ENCODE assay signal across 18 cellular contexts in the genomic region with DNA sequence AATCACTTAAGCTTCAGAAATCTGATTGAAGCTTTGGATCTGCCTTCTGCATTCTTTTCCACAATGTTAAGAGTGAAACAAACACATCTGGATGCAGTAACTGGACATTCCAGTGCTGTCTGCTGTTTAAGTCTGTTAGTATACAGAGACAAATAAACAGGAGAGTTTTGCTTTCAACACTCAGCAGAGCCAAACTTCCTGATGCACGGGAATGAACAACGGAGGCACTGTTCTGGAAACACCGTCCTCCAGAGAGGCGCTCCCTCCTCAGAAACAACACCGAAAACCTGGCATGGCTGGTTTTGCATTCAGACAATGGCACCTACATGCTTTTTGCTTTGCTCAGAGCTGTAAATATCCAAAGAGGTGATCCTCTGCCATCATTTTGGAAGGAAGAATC. TPM values are rescaled to one million over a fixed set of nuclear protein-coding genes. Genes with fewer than 3 reads are reported as not detected.
DNase-seq lines count a peak whose midpoint lies in the region; ATAC-seq and TF ChIP-seq lines count a peak whose summit lies in the region.
"Had no signal": no experiment of that assay in that cellular context is flagged by ENCODE, and none has a peak within 500 bp of the region (broad histone marks: within the 10 kb centered on the region; RNA-seq: fewer than 3 reads in every experiment).

No MANE protein-coding gene starts in this region.

- TSS peak; percentile 20 for BruUV-seq in Calu3 (replicated peaks; lab: Mats Ljungman, UMichigan)

- peak; percentile 70 for DNase-seq in Calu3
- DNase-seq in body of pancreas: peak in 3 of 4 donors; percentile 45 to 47 (median 47)
- peak; percentile 55 for DNase-seq in sigmoid colon
- DNase-seq in NCI-H2107 treated with DMSO at 0.1 percent for 48 hours (lab: John Stamatoyannopoulos, UW; ENCODE audit: unreplicated experiment): no peak
- DNase-seq in NCI-H510A treated with DMSO at 0.1 percent for 48 hours (lab: John Stamatoyannopoulos, UW): no peak
- DNase-seq: activated CD4-positive, CD25-positive, alpha-beta regulatory T cell; activated effector memory CD4-positive, alpha-beta T cell treated with Interleukin-2 at 50 U/mL for 16 hours; GDM1; HFFc6; KG1; NCI-H2227 treated with DMSO at 0.1 percent for 48 hours had no signal

- TF ChIP-seq EP300 in gastroesophageal sphincter (IDR thresholded peaks at IDR 0.05) (no peak), sigmoid colon (IDR thresholded peaks at IDR 0.05) (no peak)

- CTCF ChIA-PET in Calu3 (lab: Charles Lee): interaction anchor here (0.7 to 1.0 kb wide), 2 partner anchors 17 to 40 kb away, joined by 3 read pairs; no protein-coding TSS in a partner anchor

- TF ChIP-seq CTCF in Calu3 (IDR thresholded peaks at IDR 0.05; ENCODE audit: unreplicated experiment): no peak
- no peak for TF ChIP-seq CTCF in body of pancreas (IDR thresholded peaks at IDR 0.05)
- TF ChIP-seq CTCF in gastroesophageal sphincter (IDR thresholded peaks at IDR 0.05): no peak
- TF ChIP-seq CTCF in sigmoid colon (IDR thresholded peaks at IDR 0.05): no peak

- peak overlapping the region; percentile 66 for H3K27ac Mint-ChIP-seq in Calu3 (ENCODE audit: unreplicated experiment)
- H3K27ac Mint-ChIP-seq: HFFc6; T-helper 1 cell treated with Interleukin-12 subunit alpha and Interleukin-12 subunit beta and Interleukin-4 antibody, amounts not matched to agents 30 μg/mL and 1 μg/mL, for 36 hours had no signal

- no peaks in the 10 kb centered on the region for H3K9me3 Mint-ChIP-seq in Calu3 (ENCODE audit: low read depth, unreplicated experiment)
- H3K9me3 Mint-ChIP-seq: HFFc6; T-helper 1 cell treated with Interleukin-12 subunit alpha and Interleukin-12 subunit beta and Interleukin-4 antibody, amounts not matched to agents 30 μg/mL and 1 μg/mL, for 36 hours had no signal

- H3K27ac ChIP-seq in body of pancreas: peak overlapping the region; percentile 50 to 73 (median 71)
- peak overlapping the region in 3 of 4 donors; percentile 5 to 43 (median 40) for H3K27ac ChIP-seq in gastroesophageal sphincter
- H3K27ac ChIP-seq in sigmoid colon: peak overlapping the region in 2 of 4 donors; percentile 20 to 40

- H3K4me1 ChIP-seq in body of pancreas (peaks cover 51% of the 10 kb centered on the region), gastroesophageal sphincter (peaks cover 2 to 68% (median 11%) of the 10 kb centered on the region in 3 donors), sigmoid colon (peaks cover 0 to 39% (median 32%) of the 10 kb centered on the region in 4 donors)

- H3K4me3 Mint-ChIP-seq in Calu3 (ENCODE audit: low read depth, unreplicated experiment): no peak overlapping the region
- H3K4me3 Mint-ChIP-seq: HFFc6; T-helper 1 cell treated with Interleukin-12 subunit alpha and Interleukin-12 subunit beta and Interleukin-4 antibody, amounts not matched to agents 30 μg/mL and 1 μg/mL, for 36 hours had no signal

- H3K36me3 ChIP-seq in body of pancreas (replicated peaks in 1 of 2; ENCODE audit: insufficient read depth in 1 of 2, low read depth in 2 of 2) (no peaks in the 10 kb centered on the region), gastroesophageal sphincter (no peaks in the 10 kb centered on the region), sigmoid colon (no peaks in the 10 kb centered on the region)

- TF ChIP-seq POLR2A in body of pancreas (IDR thresholded peaks at IDR 0.05): no peak
- no peak for TF ChIP-seq POLR2A in gastroesophageal sphincter (IDR thresholded peaks at IDR 0.05)
- TF ChIP-seq POLR2A in sigmoid colon (IDR thresholded peaks at IDR 0.05): no peak

- H3K9me3 ChIP-seq in body of pancreas (no peaks in the 10 kb centered on the region), gastroesophageal sphincter (no peaks in the 10 kb centered on the region), sigmoid colon (no peaks in the 10 kb centered on the region)

- H3K4me1 Mint-ChIP-seq in Calu3 (ENCODE audit: low read depth, unreplicated experiment): peaks cover 65% of the 10 kb centered on the region

- ATAC-seq in body of pancreas (no peak), gastroesophageal sphincter (no peak), GM18511 (IDR thresholded peaks at IDR 0.05; ENCODE audit: unreplicated experiment) (no peak), GM21360 (IDR thresholded peaks at IDR 0.05; ENCODE audit: unreplicated experiment) (no peak)
- ATAC-seq: sciatic nerve had no signal

- peaks cover 10% of the 10 kb centered on the region for H3K36me3 Mint-ChIP-seq in Calu3 (ENCODE audit: insufficient read depth, unreplicated experiment)

- H3K27me3 ChIP-seq in body of pancreas (no peaks in the 10 kb centered on the region), gastroesophageal sphincter (no peaks in the 10 kb centered on the region), sigmoid colon (no peaks in the 10 kb centered on the region)

- no peaks in the 10 kb centered on the region for H3K27me3 Mint-ChIP-seq in Calu3 (ENCODE audit: unreplicated experiment)

- 53 to 61% methylated on average over 5 of the region's 5 CpGs for WGBS in body of pancreas, 2 donors
- WGBS in gastroesophageal sphincter (ENCODE audit: low coverage in 1 of 2), 2 donors: 57 to 63% methylated on average over 5 of the region's 5 CpGs
- 13 to 52% methylated on average over 5 of the region's 5 CpGs for WGBS in sigmoid colon, 2 donors

- intact Hi-C loops in Calu3 (cut with micrococcal nuclease; ENCODE audit: unreplicated experiment): no loop called here
- intact Hi-C loops in body of pancreas (cut with DNase I): no loop called here
- intact Hi-C loops in sigmoid colon (cut with DNase I): loop anchor here (5.0 kb wide), 1 partner anchor 221 kb away; the partner anchor contains the start of gene SUSD4

- H3K4me3 ChIP-seq in body of pancreas (no peak overlapping the region), gastroesophageal sphincter (no peak overlapping the region), sigmoid colon (no peak overlapping the region)
- H3K4me3 ChIP-seq: coronary artery, lung had no signal

RNA-seq across cellular contexts. Expression of gene TLR5, which starts 2.0 kb away (rescaled TPM):
- 11.7 and 17.3 TPM in 2 replicates for total RNA-seq in Calu3 (2022)
- total RNA-seq in body of pancreas: 10 to 100 TPM in 1 of 2 donors, 1 to 10 TPM in 1; 8.2 to 10.1 TPM
- total RNA-seq in gastroesophageal sphincter: 10 to 100 TPM in 1 of 4 donors, 1 to 10 TPM in 3; 3.5 to 15.1 (median 6.0) TPM
- total RNA-seq in sigmoid colon: 10 to 100 TPM in 1 of 4 donors, 1 to 10 TPM in 3; 3.6 to 10.2 (median 4.3) TPM
- 1 to 10 TPM in 1 of 3 donors, under 1 TPM in 2; 0.23 to 1.9 (median 0.60) TPM for polyA plus RNA-seq in sigmoid colon

Comparison
In these comparisons a context has a peak if more than half of its experiments do, and no peak if none do; other contexts are left out.
1. DNase-seq: peak in Calu3 (single experiment), body of pancreas (3 of 4) and sigmoid colon (single experiment); none in NCI-H2107 treated with DMSO at 0.1 percent for 48 hours (single experiment) and NCI-H510A treated with DMSO at 0.1 percent for 48 hours (single experiment).